Comparison of ENCODE assay signal across 1 cellular context in the genomic region with DNA sequence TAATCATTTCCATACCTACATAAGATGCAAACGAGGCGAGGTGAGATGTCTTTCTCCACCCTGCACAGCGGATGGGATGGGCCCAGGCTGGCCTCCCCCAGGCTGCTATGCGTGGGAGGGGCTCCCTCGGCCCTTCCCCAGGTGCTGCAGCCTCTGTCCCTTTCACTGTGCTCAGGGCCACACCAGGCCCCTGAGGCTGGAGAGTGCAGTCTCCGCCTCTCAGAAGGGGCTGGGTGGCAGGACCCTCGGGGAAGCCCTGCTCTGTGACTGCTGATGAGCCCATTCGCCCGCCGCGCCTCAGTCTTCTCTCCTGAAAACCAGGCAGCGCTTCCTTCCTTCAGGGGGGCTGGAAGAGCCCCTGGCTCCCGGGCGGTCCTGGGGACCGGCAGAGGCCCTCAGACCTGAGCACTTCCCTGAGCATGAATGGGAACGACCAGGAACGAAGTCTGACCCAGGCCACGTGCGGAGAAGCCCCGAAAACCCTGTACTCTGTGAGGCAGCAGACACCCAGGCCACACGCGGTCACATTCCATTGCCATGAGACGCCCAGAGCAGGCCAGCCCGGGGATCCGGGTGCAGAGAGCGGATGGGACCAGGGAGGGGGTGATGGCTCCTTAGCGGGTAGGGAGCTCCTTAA.
TF ChIP-seq lines count a peak whose summit lies in the region.

No MANE protein-coding gene starts in this region.

TF ChIP-seq in SK-N-SH, 30 proteins besides CTCF, POLR2A, EP300 and RAD21 (continued from another document):
- TF ChIP-seq, protein P1, sequence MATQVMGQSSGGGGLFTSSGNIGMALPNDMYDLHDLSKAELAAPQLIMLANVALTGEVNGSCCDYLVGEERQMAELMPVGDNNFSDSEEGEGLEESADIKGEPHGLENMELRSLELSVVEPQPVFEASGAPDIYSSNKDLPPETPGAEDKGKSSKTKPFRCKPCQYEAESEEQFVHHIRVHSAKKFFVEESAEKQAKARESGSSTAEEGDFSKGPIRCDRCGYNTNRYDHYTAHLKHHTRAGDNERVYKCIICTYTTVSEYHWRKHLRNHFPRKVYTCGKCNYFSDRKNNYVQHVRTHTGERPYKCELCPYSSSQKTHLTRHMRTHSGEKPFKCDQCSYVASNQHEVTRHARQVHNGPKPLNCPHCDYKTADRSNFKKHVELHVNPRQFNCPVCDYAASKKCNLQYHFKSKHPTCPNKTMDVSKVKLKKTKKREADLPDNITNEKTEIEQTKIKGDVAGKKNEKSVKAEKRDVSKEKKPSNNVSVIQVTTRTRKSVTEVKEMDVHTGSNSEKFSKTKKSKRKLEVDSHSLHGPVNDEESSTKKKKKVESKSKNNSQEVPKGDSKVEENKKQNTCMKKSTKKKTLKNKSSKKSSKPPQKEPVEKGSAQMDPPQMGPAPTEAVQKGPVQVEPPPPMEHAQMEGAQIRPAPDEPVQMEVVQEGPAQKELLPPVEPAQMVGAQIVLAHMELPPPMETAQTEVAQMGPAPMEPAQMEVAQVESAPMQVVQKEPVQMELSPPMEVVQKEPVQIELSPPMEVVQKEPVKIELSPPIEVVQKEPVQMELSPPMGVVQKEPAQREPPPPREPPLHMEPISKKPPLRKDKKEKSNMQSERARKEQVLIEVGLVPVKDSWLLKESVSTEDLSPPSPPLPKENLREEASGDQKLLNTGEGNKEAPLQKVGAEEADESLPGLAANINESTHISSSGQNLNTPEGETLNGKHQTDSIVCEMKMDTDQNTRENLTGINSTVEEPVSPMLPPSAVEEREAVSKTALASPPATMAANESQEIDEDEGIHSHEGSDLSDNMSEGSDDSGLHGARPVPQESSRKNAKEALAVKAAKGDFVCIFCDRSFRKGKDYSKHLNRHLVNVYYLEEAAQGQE (IDR thresholded peaks at IDR 0.05; ENCODE audit: low read depth, low read length) = no peak
- no peak for TF ChIP-seq MXI1 (IDR thresholded peaks at IDR 0.05; ENCODE audit: low read depth, low read length)
- TF ChIP-seq FOSL2 (IDR thresholded peaks at IDR 0.05; ENCODE audit: borderline replicate concordance, low read depth) = no peak; the same call in 1 of the 2 replicates
- no peak for TF ChIP-seq FOXJ3 (CRISPR knock-in tag; IDR thresholded peaks at IDR 0.05)
- TF ChIP-seq, protein P2, sequence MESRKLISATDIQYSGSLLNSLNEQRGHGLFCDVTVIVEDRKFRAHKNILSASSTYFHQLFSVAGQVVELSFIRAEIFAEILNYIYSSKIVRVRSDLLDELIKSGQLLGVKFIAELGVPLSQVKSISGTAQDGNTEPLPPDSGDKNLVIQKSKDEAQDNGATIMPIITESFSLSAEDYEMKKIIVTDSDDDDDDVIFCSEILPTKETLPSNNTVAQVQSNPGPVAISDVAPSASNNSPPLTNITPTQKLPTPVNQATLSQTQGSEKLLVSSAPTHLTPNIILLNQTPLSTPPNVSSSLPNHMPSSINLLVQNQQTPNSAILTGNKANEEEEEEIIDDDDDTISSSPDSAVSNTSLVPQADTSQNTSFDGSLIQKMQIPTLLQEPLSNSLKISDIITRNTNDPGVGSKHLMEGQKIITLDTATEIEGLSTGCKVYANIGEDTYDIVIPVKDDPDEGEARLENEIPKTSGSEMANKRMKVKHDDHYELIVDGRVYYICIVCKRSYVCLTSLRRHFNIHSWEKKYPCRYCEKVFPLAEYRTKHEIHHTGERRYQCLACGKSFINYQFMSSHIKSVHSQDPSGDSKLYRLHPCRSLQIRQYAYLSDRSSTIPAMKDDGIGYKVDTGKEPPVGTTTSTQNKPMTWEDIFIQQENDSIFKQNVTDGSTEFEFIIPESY (IDR thresholded peaks at IDR 0.05; ENCODE audit: borderline replicate concordance, low read depth) = peak; percentile 53; the same call in 1 of the 2 replicates
- peak; percentile 42; the same call in 1 of the 2 replicates for TF ChIP-seq TCF12 (IDR thresholded peaks at IDR 0.05)
- TF ChIP-seq ELF1 (IDR thresholded peaks at IDR 0.05) = no peak
- TF ChIP-seq SMC3 (IDR thresholded peaks at IDR 0.05; ENCODE audit: low read depth, low read length) = no peak
- TF ChIP-seq, protein P3, sequence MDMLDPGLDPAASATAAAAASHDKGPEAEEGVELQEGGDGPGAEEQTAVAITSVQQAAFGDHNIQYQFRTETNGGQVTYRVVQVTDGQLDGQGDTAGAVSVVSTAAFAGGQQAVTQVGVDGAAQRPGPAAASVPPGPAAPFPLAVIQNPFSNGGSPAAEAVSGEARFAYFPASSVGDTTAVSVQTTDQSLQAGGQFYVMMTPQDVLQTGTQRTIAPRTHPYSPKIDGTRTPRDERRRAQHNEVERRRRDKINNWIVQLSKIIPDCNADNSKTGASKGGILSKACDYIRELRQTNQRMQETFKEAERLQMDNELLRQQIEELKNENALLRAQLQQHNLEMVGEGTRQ (IDR thresholded peaks at IDR 0.05; ENCODE audit: borderline replicate concordance, low read depth, low read length) = no peak
- no peak for TF ChIP-seq EZH2phosphoT487 (IDR thresholded peaks at IDR 0.05; ENCODE audit: borderline replicate concordance, low read depth)
- TF ChIP-seq, protein P4, sequence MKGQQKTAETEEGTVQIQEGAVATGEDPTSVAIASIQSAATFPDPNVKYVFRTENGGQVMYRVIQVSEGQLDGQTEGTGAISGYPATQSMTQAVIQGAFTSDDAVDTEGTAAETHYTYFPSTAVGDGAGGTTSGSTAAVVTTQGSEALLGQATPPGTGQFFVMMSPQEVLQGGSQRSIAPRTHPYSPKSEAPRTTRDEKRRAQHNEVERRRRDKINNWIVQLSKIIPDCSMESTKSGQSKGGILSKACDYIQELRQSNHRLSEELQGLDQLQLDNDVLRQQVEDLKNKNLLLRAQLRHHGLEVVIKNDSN (IDR thresholded peaks at IDR 0.05; ENCODE audit: borderline replicate concordance, low read depth) = peak; percentile 91
- no peak for TF ChIP-seq RXRA (IDR thresholded peaks at IDR 0.05; ENCODE audit: borderline replicate concordance, low read depth)
- peak; percentile 33; the same call in 1 of the 2 replicates for TF ChIP-seq POLR2AphosphoS5 (IDR thresholded peaks at IDR 0.05; ENCODE audit: low read depth, low read length)
- no peak for TF ChIP-seq SIN3A (IDR thresholded peaks at IDR 0.05; ENCODE audit: borderline replicate concordance, low read depth, low read length)
- TF ChIP-seq JUND (IDR thresholded peaks at IDR 0.05) = no peak; the same call in 1 of the 2 replicates
- no peak for TF ChIP-seq MEF2A (IDR thresholded peaks at IDR 0.05; ENCODE audit: borderline replicate concordance, low read depth)
